22 cellular contexts compared by ENCODE assay signal in the genomic region with DNA sequence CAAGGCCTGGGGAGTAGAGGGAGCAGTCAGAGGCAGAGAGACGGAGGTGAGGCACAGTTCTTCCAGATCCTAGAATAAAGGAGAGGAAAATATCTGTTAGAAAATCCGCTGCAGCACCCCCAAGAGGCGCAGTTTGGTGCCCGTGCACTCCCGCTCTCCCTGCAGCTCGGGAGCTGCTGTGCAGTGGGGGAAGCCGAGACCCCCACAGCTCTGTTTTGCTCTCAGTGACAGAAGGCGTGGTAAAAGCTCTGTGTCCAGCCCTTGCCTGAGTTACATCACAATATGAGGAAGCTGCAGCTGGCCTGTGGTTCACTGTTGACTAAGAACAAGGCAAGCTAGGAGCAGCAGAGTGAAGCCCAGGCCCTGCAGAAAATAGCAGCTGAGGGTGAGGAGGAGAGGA.
DNase-seq lines count a peak whose midpoint lies in the region; ATAC-seq and TF ChIP-seq lines count a peak whose summit lies in the region.
"Had no signal": no experiment of that assay in that cellular context is flagged by ENCODE, and none has a peak within 500 bp of the region (broad histone marks: within the 10 kb centered on the region; RNA-seq: fewer than 3 reads in every experiment).

No MANE protein-coding gene starts in this region.

- H3K27ac ChIP-seq in body of pancreas: no peak overlapping the region
- H3K27ac ChIP-seq: A549, brain microvascular endothelial cell, upper lobe of left lung, WERI-Rb-1 had no signal

- H3K36me3 ChIP-seq in body of pancreas (replicated peaks in 1 of 2; ENCODE audit: insufficient read depth in 1 of 2, low read depth in 2 of 2): no peaks in the 10 kb centered on the region
- H3K36me3 ChIP-seq: brain microvascular endothelial cell, upper lobe of left lung, WERI-Rb-1 had no signal

- intact Hi-C loops in left ventricle myocardium superior (cut with micrococcal nuclease) (no loop called here), left cardiac atrium (cut with DNase I) (no loop called here), body of pancreas (cut with DNase I) (no loop called here)

- H3K4me3 ChIP-seq in body of pancreas: no peak overlapping the region
- H3K4me3 ChIP-seq: A549, upper lobe of left lung had no signal

- no peaks in the 10 kb centered on the region for H3K27me3 ChIP-seq in body of pancreas
- H3K27me3 ChIP-seq: brain microvascular endothelial cell, upper lobe of left lung had no signal

- H3K9me3 ChIP-seq in body of pancreas: no peaks in the 10 kb centered on the region

- no peak for TF ChIP-seq CTCF in body of pancreas (IDR thresholded peaks at IDR 0.05)

- no peaks in the 10 kb centered on the region for H3K4me1 ChIP-seq in body of pancreas
- H3K4me1 ChIP-seq: A549 had no signal

- WGBS in body of pancreas, 2 donors: 41 to 71% methylated on average over 8 of the region's 8 CpGs

- ATAC-seq in left ventricle myocardium superior (no peak), left cardiac atrium (no peak), HG02884 (IDR thresholded peaks at IDR 0.05; ENCODE audit: unreplicated experiment) (no peak), body of pancreas (no peak)
- ATAC-seq: A549; activated naive CD8-positive, alpha-beta T cell treated with anti-CD3 and anti-CD28 coated beads, Interleukin-2, amount 50 U/mL, for 24 hours had no signal

- DNase-seq in left ventricle myocardium superior: peak; percentile 7
- no peak for DNase-seq in left cardiac atrium
- DNase-seq in NOMO-1 (lab: John Stamatoyannopoulos, UW; ENCODE audit: unreplicated experiment in 2 of 2): peak; percentile 47 to 78
- peak; percentile 6 for DNase-seq in iris pigment epithelial cell (ENCODE audit: low read depth)
- no peak for DNase-seq in SW 1271 (lab: John Stamatoyannopoulos, UW)
- DNase-seq in body of pancreas: no peak
- DNase-seq in NK-92 treated with Interleukin-12 subunit alpha and Interleukin-12 subunit beta, amount 100 ng/mL, for 24 hours (lab: John Stamatoyannopoulos, UW): no peak
- DNase-seq: activated CD4-positive, alpha-beta T cell treated with anti-CD3 and anti-CD28 coated beads, Interleukin-2, amount 50 U/mL, for 4 hours; activated CD8-positive, alpha-beta memory T cell treated with anti-CD3 and anti-CD28 coated beads, Interleukin-2, amount 50 U/mL, for 48 hours; activated naive CD8-positive, alpha-beta T cell treated with anti-CD3 and anti-CD28 coated beads, Interleukin-2, amount 50 U/mL, for 24 hours; brain microvascular endothelial cell; DMS153; GDM1; NCI-H1417 treated with DMSO at 0.1 percent for 48 hours; NCI-H2107; NCI-H510A; nucleus accumbens; SHP77 treated with DMSO at 0.1 percent for 48 hours; WERI-Rb-1 had no signal

- TF ChIP-seq POLR2A in body of pancreas (IDR thresholded peaks at IDR 0.05): no peak

Comparison
In these comparisons a context has a peak if more than half of its experiments do, and no peak if none do; other contexts are left out.
1. DNase-seq: peak in left ventricle myocardium superior (single experiment), NOMO-1 (2 of 2) and iris pigment epithelial cell (single experiment); none in left cardiac atrium (single experiment), SW 1271 (0 of 2), body of pancreas (0 of 4) and NK-92 treated with Interleukin-12 subunit alpha and Interleukin-12 subunit beta, amount 100 ng/mL, for 24 hours (single experiment).